12 cellular contexts compared by ENCODE assay signal in genomic region chr22:37053310-37054077, GRCh38. TPM values are rescaled to one million over a fixed set of nuclear protein-coding genes. Genes with fewer than 3 reads are reported as not detected.
DNase-seq lines count a peak whose midpoint lies in the region; ATAC-seq, FAIRE-seq and TF ChIP-seq lines count a peak whose summit lies in the region.
"Had no signal": no experiment of that assay in that cellular context is flagged by ENCODE, and none has a peak within 500 bp of the region (broad histone marks: within the 10 kb centered on the region; RNA-seq: fewer than 3 reads in every experiment).

No MANE protein-coding gene starts in this region.

- no peak overlapping the region for H3K4me2 ChIP-seq in astrocyte (ENCODE audit: low read length)

- H2AFZ ChIP-seq in astrocyte (ENCODE audit: low read depth, low read length): no peak overlapping the region

- H3K9me3 Mint-ChIP-seq in activated naive CD4-positive, alpha-beta T cell treated with anti-CD3 and anti-CD28 coated beads, Interleukin-2, amount 10 ng/mL, durations not matched to agents 7 days and 5 days: no peaks in the 10 kb centered on the region
- H3K9me3 Mint-ChIP-seq in astrocyte (ENCODE audit: unreplicated experiment) (no peaks in the 10 kb centered on the region), type B pancreatic cell (no peaks in the 10 kb centered on the region)

- H3K79me2 ChIP-seq in astrocyte (ENCODE audit: insufficient read depth, low read length): peaks cover 8% of the 10 kb centered on the region

- H4K20me1 ChIP-seq in astrocyte (ENCODE audit: insufficient read depth, low read length): peaks cover 25% of the 10 kb centered on the region

- peaks cover 5% of the 10 kb centered on the region for H3K4me1 ChIP-seq in astrocyte (ENCODE audit: insufficient read depth, low read length)

- H3K9ac ChIP-seq in astrocyte (ENCODE audit: low read length): no peak overlapping the region

- TF ChIP-seq CTCF in astrocyte (IDR thresholded peaks at IDR 0.05; ENCODE audit: insufficient read depth, low read depth, low read length) (no peak), type B pancreatic cell (conservative IDR thresholded peaks at IDR 0.05) (no peak)

- FAIRE-seq in astrocyte (lab: Jason Lieb, UNC): no peak
- FAIRE-seq: frontal cortex had no signal

- peaks cover 19% of the 10 kb centered on the region for H3K4me1 Mint-ChIP-seq in activated naive CD4-positive, alpha-beta T cell treated with anti-CD3 and anti-CD28 coated beads, Interleukin-2, amount 10 ng/mL, durations not matched to agents 7 days and 5 days
- H3K4me1 Mint-ChIP-seq in astrocyte (ENCODE audit: low read depth, unreplicated experiment): peaks cover 4% of the 10 kb centered on the region
- H3K4me1 Mint-ChIP-seq in type B pancreatic cell (ENCODE audit: unreplicated experiment): peaks cover 12% of the 10 kb centered on the region

- peak overlapping the region; percentile 76 for H3K4me3 Mint-ChIP-seq in activated naive CD4-positive, alpha-beta T cell treated with anti-CD3 and anti-CD28 coated beads, Interleukin-2, amount 10 ng/mL, durations not matched to agents 7 days and 5 days
- H3K4me3 Mint-ChIP-seq in astrocyte (ENCODE audit: unreplicated experiment) (peak overlapping the region; percentile 34), type B pancreatic cell (peak overlapping the region; percentile 87)

- no peak overlapping the region for H3K4me3 ChIP-seq in astrocyte (ENCODE audit: insufficient read depth, low read depth, low read length)
- H3K4me3 ChIP-seq: left lung, SJSA1 had no signal

- peak; percentile 78 for ATAC-seq in left ventricle myocardium superior
- ATAC-seq in GM18511 (IDR thresholded peaks at IDR 0.05; ENCODE audit: unreplicated experiment): no peak
- no peak for ATAC-seq in HG02642 (IDR thresholded peaks at IDR 0.05; ENCODE audit: poor library complexity, unreplicated experiment)
- ATAC-seq: left lung had no signal

- peaks cover 3% of the 10 kb centered on the region for H3K36me3 ChIP-seq in astrocyte (ENCODE audit: insufficient read depth, low read length)

- H3K27me3 Mint-ChIP-seq in activated naive CD4-positive, alpha-beta T cell treated with anti-CD3 and anti-CD28 coated beads, Interleukin-2, amount 10 ng/mL, durations not matched to agents 7 days and 5 days: peaks cover 5% of the 10 kb centered on the region
- peaks cover 6% of the 10 kb centered on the region for H3K27me3 Mint-ChIP-seq in astrocyte (ENCODE audit: low read depth, unreplicated experiment)
- no peaks in the 10 kb centered on the region for H3K27me3 Mint-ChIP-seq in type B pancreatic cell

- H3K27ac Mint-ChIP-seq in activated naive CD4-positive, alpha-beta T cell treated with anti-CD3 and anti-CD28 coated beads, Interleukin-2, amount 10 ng/mL, durations not matched to agents 7 days and 5 days: no peak overlapping the region
- no peak overlapping the region for H3K27ac Mint-ChIP-seq in astrocyte (ENCODE audit: unreplicated experiment)
- no peak overlapping the region for H3K27ac Mint-ChIP-seq in type B pancreatic cell

- no peaks in the 10 kb centered on the region for H3K9me3 ChIP-seq in astrocyte (ENCODE audit: insufficient read depth, low read depth, low read length)
- H3K9me3 ChIP-seq: left lung had no signal

- peaks cover 2% of the 10 kb centered on the region for H3K36me3 Mint-ChIP-seq in activated naive CD4-positive, alpha-beta T cell treated with anti-CD3 and anti-CD28 coated beads, Interleukin-2, amount 10 ng/mL, durations not matched to agents 7 days and 5 days
- H3K36me3 Mint-ChIP-seq in astrocyte (ENCODE audit: low read depth, unreplicated experiment): peaks cover 23% of the 10 kb centered on the region
- no peaks in the 10 kb centered on the region for H3K36me3 Mint-ChIP-seq in type B pancreatic cell

- no peaks in the 10 kb centered on the region for H3K27me3 ChIP-seq in astrocyte (ENCODE audit: insufficient read depth, low read length)
- H3K27me3 ChIP-seq: SJSA1 had no signal

- intact Hi-C loops in left ventricle myocardium superior (cut with micrococcal nuclease): no loop called here

- CTCF ChIA-PET in activated naive CD4-positive, alpha-beta T cell treated with anti-CD3 and anti-CD28 coated beads, Interleukin-2, amount 10 ng/mL, durations not matched to agents 7 days and 5 days (lab: Charles Lee): no interaction called here

- H3K27ac ChIP-seq in astrocyte (ENCODE audit: low read depth, low read length): no peak overlapping the region
- H3K27ac ChIP-seq: left lung, SJSA1 had no signal

- no peak for DNase-seq in activated naive CD4-positive, alpha-beta T cell treated with anti-CD3 and anti-CD28 coated beads, Interleukin-2, amount 10 ng/mL, durations not matched to agents 7 days and 5 days
- no peak for DNase-seq in activated naive CD4-positive, alpha-beta T cell treated with Interleukin-2 at 50 U/mL for 16 hours
- DNase-seq in astrocyte (ENCODE audit: low read depth): no peak
- DNase-seq in left ventricle myocardium superior: peak; percentile 72
- peak; percentile 58 for DNase-seq in type B pancreatic cell (ENCODE audit: extremely low spot score, unreplicated experiment)
- no peak for DNase-seq in stimulated activated CD4-positive, alpha-beta T cell treated with anti-CD3 and anti-CD28 coated beads, Interleukin-4, amount 100 ng/mL, for 1 hour
- DNase-seq: AML-193, left lung had no signal

RNA-seq across cellular contexts. Expression of gene KCTD17, which starts 2.0 kb away (rescaled TPM):
- 29.0 and 31.3 TPM in 2 replicates for total RNA-seq in astrocyte
- total RNA-seq in left ventricle myocardium superior: 9.8 TPM
- total RNA-seq in type B pancreatic cell (ENCODE audit: low replicate concordance): 11.1 and 53.7 TPM in 2 replicates

RNA-seq across cellular contexts. Expression of gene MPST, which starts 34.0 kb away (rescaled TPM):
- 65.2 and 67.8 TPM in 2 replicates for total RNA-seq in astrocyte
- total RNA-seq in left ventricle myocardium superior: 56.7 TPM
- 56.6 and 71.3 TPM in 2 replicates for total RNA-seq in type B pancreatic cell (ENCODE audit: low replicate concordance)

RNA-seq across cellular contexts. Expression of gene TST, which starts 34.2 kb away (rescaled TPM):
- 32.2 and 36.3 TPM in 2 replicates for total RNA-seq in astrocyte
- total RNA-seq in left ventricle myocardium superior: 45.8 TPM
- total RNA-seq in type B pancreatic cell (ENCODE audit: low replicate concordance): 30.8 and 34.0 TPM in 2 replicates

RNA-seq across cellular contexts. Expression of gene TMPRSS6, which starts 56.0 kb away (rescaled TPM):
- total RNA-seq in astrocyte: not detected in 2 replicates
- not detected for total RNA-seq in left ventricle myocardium superior
- 7.6 and 14.3 TPM in 2 replicates for total RNA-seq in type B pancreatic cell (ENCODE audit: low replicate concordance)
- total RNA-seq: frontal cortex, SJSA1 had no signal

Comparison
In these comparisons a context has a peak if more than half of its experiments do, and no peak if none do; other contexts are left out.
1. DNase-seq: peak in left ventricle myocardium superior (single experiment) and type B pancreatic cell (single experiment); none in activated naive CD4-positive, alpha-beta T cell treated with anti-CD3 and anti-CD28 coated beads, Interleukin-2, amount 10 ng/mL, durations not matched to agents 7 days and 5 days (single experiment), activated naive CD4-positive, alpha-beta T cell treated with Interleukin-2 at 50 U/mL for 16 hours (single experiment), astrocyte (single experiment) and stimulated activated CD4-positive, alpha-beta T cell treated with anti-CD3 and anti-CD28 coated beads, Interleukin-4, amount 100 ng/mL, for 1 hour (single experiment).
2. H3K4me3 Mint-ChIP-seq: peak in every context shown above with its lines; median percentile 87 in type B pancreatic cell; 76 in activated naive CD4-positive, alpha-beta T cell treated with anti-CD3 and anti-CD28 coated beads, Interleukin-2, amount 10 ng/mL, durations not matched to agents 7 days and 5 days; 34 in astrocyte.